In genomic region chr14:24347140-24347539, GRCh38 we compare ENCODE assay signal across 26 cellular contexts. TPM values are rescaled to one million over a fixed set of nuclear protein-coding genes. Genes with fewer than 3 reads are reported as not detected.
"Had no signal": no experiment of that assay in that cellular context is flagged by ENCODE, and none has a peak within 500 bp of the region (broad histone marks: within the 10 kb centered on the region; RNA-seq: fewer than 3 reads in every experiment).

No MANE protein-coding gene starts in this region.

- ATAC-seq: gastrocnemius medialis; left colon; naive thymus-derived CD4-positive, alpha-beta T cell; psoas muscle; sciatic nerve; stimulated activated naive B cell treated with anti-CD40 and anti-IgM and Interleukin-4, amounts not matched to agents 10 μg/mL and 1 μg/mL and 100 μg/mL, for 72 hours; upper lobe of right lung had no signal

- H3K27me3 ChIP-seq: suprapubic skin, upper lobe of right lung, uterus had no signal

- H3K36me3 Mint-ChIP-seq: mesothelial cell of epicardium; naive thymus-derived CD4-positive, alpha-beta T cell; neural progenitor cell; stimulated activated naive B cell treated with anti-CD40 and anti-IgM and Interleukin-4, amounts not matched to agents 10 μg/mL and 1 μg/mL and 100 μg/mL, for 72 hours had no signal

- H3K9ac ChIP-seq: neural progenitor cell had no signal

- FAIRE-seq: colon, islet of Langerhans had no signal

- H3K4me1 Mint-ChIP-seq: mesothelial cell of epicardium; nephron; neural progenitor cell; stimulated activated naive B cell treated with anti-CD40 and anti-IgM and Interleukin-4, amounts not matched to agents 10 μg/mL and 1 μg/mL and 100 μg/mL, for 72 hours had no signal

- DNase-seq: central memory CD4-positive, alpha-beta T cell; dorsolateral prefrontal cortex; effector CD4-positive, alpha-beta T cell; foreskin fibroblast; gastrocnemius medialis; head of caudate nucleus; hippocampal formation; left colon; mesenchymal stem cell; naive thymus-derived CD4-positive, alpha-beta T cell; psoas muscle; spleen; stimulated activated CD4-positive, alpha-beta T cell treated with anti-CD3 and anti-CD28 coated beads, Interleukin-4, amount 100 ng/mL, for 4 hours; stimulated activated naive B cell treated with anti-CD40 and anti-IgM and Interleukin-4, amounts not matched to agents 10 μg/mL and 1 μg/mL and 100 μg/mL, for 72 hours; transverse colon; upper lobe of right lung; uterus had no signal

- H3K4me1 ChIP-seq: gastrocnemius medialis, neural progenitor cell, psoas muscle, spleen, suprapubic skin, uterus had no signal

- H2AFZ ChIP-seq: neural progenitor cell had no signal

- H3K4me2 ChIP-seq: neural progenitor cell had no signal

- H3K9me3 ChIP-seq: gastrocnemius medialis, psoas muscle, spleen, suprapubic skin, transverse colon, upper lobe of right lung, uterus had no signal

- H3K4me3 ChIP-seq: dorsolateral prefrontal cortex, gastrocnemius medialis, neural progenitor cell, psoas muscle, spleen, suprapubic skin, transverse colon, upper lobe of right lung, uterus had no signal

- H3K4me3 Mint-ChIP-seq: mesothelial cell of epicardium; naive thymus-derived CD4-positive, alpha-beta T cell; nephron; neural progenitor cell; stimulated activated naive B cell treated with anti-CD40 and anti-IgM and Interleukin-4, amounts not matched to agents 10 μg/mL and 1 μg/mL and 100 μg/mL, for 72 hours; stimulated activated naive CD8-positive, alpha-beta T cell treated with anti-CD3 and anti-CD28 coated beads, Interleukin-15, Interleukin-2, amounts not matched to agents 100 ng/mL and 50 ng/mL, for 24 hours had no signal

- H3K27ac Mint-ChIP-seq: mesothelial cell of epicardium; naive thymus-derived CD4-positive, alpha-beta T cell; nephron; neural progenitor cell; stimulated activated naive B cell treated with anti-CD40 and anti-IgM and Interleukin-4, amounts not matched to agents 10 μg/mL and 1 μg/mL and 100 μg/mL, for 72 hours; stimulated activated naive CD8-positive, alpha-beta T cell treated with anti-CD3 and anti-CD28 coated beads, Interleukin-15, Interleukin-2, amounts not matched to agents 100 ng/mL and 50 ng/mL, for 24 hours had no signal

- H3K27ac ChIP-seq: dorsolateral prefrontal cortex, epithelial cell of prostate, neural progenitor cell, psoas muscle, suprapubic skin, transverse colon, upper lobe of right lung, uterus had no signal

- H3K9me3 Mint-ChIP-seq: mesothelial cell of epicardium; naive thymus-derived CD4-positive, alpha-beta T cell; nephron; stimulated activated naive B cell treated with anti-CD40 and anti-IgM and Interleukin-4, amounts not matched to agents 10 μg/mL and 1 μg/mL and 100 μg/mL, for 72 hours; stimulated activated naive CD8-positive, alpha-beta T cell treated with anti-CD3 and anti-CD28 coated beads, Interleukin-15, Interleukin-2, amounts not matched to agents 100 ng/mL and 50 ng/mL, for 24 hours had no signal

- H3K36me3 ChIP-seq: gastrocnemius medialis, neural progenitor cell, spleen, suprapubic skin, transverse colon, upper lobe of right lung, uterus had no signal

RNA-seq across cellular contexts. Expression of gene NFATC4, which starts 20.8 kb away (rescaled TPM):
- total RNA-seq: naive thymus-derived CD4-positive, alpha-beta T cell had no signal
- polyA plus RNA-seq: naive thymus-derived CD4-positive, alpha-beta T cell had no signal
